Comparison of ENCODE assay signal across 31 cellular contexts in genomic region chr3:139803294-139803693, GRCh38.
DNase-seq lines count a peak whose midpoint lies in the region; ATAC-seq and TF ChIP-seq lines count a peak whose summit lies in the region.
"Had no signal": no experiment of that assay in that cellular context is flagged by ENCODE, and none has a peak within 500 bp of the region (broad histone marks: within the 10 kb centered on the region; RNA-seq: fewer than 3 reads in every experiment).

No MANE protein-coding gene starts in this region.

- no peaks in the 10 kb centered on the region for H4K20me1 ChIP-seq in IMR-90 (ENCODE audit: insufficient read depth, low read length)
- H4K20me1 ChIP-seq: BLaER1; BLaER1 treated with 17β-estradiol and CSF1 and Interleukin-3, amounts not matched to agents 10 nM and 100 nM had no signal

- H3K4me1 ChIP-seq in IMR-90 (ENCODE audit: control insufficient read depth, insufficient read depth, low read length), result no peaks in the 10 kb centered on the region
- no peaks in the 10 kb centered on the region for H3K4me1 ChIP-seq in esophagus muscularis mucosa
- no peaks in the 10 kb centered on the region for H3K4me1 ChIP-seq in gastroesophageal sphincter
- H3K4me1 ChIP-seq: A549; BE2C; BLaER1; BLaER1 treated with 17β-estradiol and CSF1 and Interleukin-3, amounts not matched to agents 10 nM and 100 nM; Caco-2 had no signal

- H3K23ac ChIP-seq in IMR-90 (ENCODE audit: low read depth, low read length), result no peak overlapping the region

- no peak for ATAC-seq in IMR-90 (ENCODE audit: low read depth)
- ATAC-seq in gastroesophageal sphincter, result no peak
- ATAC-seq in stimulated activated naive CD8-positive, alpha-beta T cell treated with anti-CD3 and anti-CD28 coated beads, Interleukin-15, amount 100 ng/mL, for 72 hours, result no peak
- ATAC-seq: A549; CD8-positive, alpha-beta T cell had no signal

- no peak overlapping the region for H2BK15ac ChIP-seq in IMR-90 (ENCODE audit: low read depth, low read length)

- no peaks in the 10 kb centered on the region for H3K9me1 ChIP-seq in IMR-90 (ENCODE audit: insufficient read depth, low read length)

- H3K4ac ChIP-seq in IMR-90 (ENCODE audit: low read depth, low read length), result no peak overlapping the region

- no peak overlapping the region for H2BK20ac ChIP-seq in IMR-90 (ENCODE audit: low read depth, low read length)

- H3K27me3 Mint-ChIP-seq in stimulated activated naive CD8-positive, alpha-beta T cell treated with anti-CD3 and anti-CD28 coated beads, Interleukin-15, amount 100 ng/mL, for 72 hours, result no peaks in the 10 kb centered on the region
- H3K27me3 Mint-ChIP-seq: B cell; CD4-positive, alpha-beta memory T cell; CD4-positive, alpha-beta T cell; CD4-positive, CD25-positive, alpha-beta regulatory T cell had no signal

- H2BK120ac ChIP-seq in IMR-90 (ENCODE audit: low read depth, low read length), result no peak overlapping the region

- TF ChIP-seq POLR2A in IMR-90 (IDR thresholded peaks at IDR 0.05; ENCODE audit: low read depth, low read length) (no peak), esophagus muscularis mucosa (IDR thresholded peaks at IDR 0.05; ENCODE audit: low read depth) (no peak), gastroesophageal sphincter (IDR thresholded peaks at IDR 0.05) (no peak)

- H3K4me3 ChIP-seq in IMR-90 (ENCODE audit: insufficient read depth, low read depth, low read length) (no peak overlapping the region), esophagus muscularis mucosa (no peak overlapping the region), gastroesophageal sphincter (no peak overlapping the region)
- H3K4me3 ChIP-seq: A549; BLaER1; BLaER1 treated with 17β-estradiol and CSF1 and Interleukin-3, amounts not matched to agents 10 nM and 100 nM had no signal

- no peak overlapping the region for H2AK5ac ChIP-seq in IMR-90 (ENCODE audit: low read depth, low read length)

- TF ChIP-seq CTCF in IMR-90 (conservative IDR thresholded peaks at IDR 0.05; ENCODE audit: low read depth, low read length) (no peak), esophagus muscularis mucosa (IDR thresholded peaks at IDR 0.05) (no peak), gastroesophageal sphincter (IDR thresholded peaks at IDR 0.05) (no peak)

- H2AFZ ChIP-seq in IMR-90 (replicated peaks; ENCODE audit: low read length, poor library complexity), result no peak overlapping the region

- H3K4me3 Mint-ChIP-seq in stimulated activated naive CD8-positive, alpha-beta T cell treated with anti-CD3 and anti-CD28 coated beads, Interleukin-15, amount 100 ng/mL, for 72 hours, result no peak overlapping the region
- H3K4me3 Mint-ChIP-seq: B cell; CD14-positive monocyte; CD4-positive, alpha-beta memory T cell; CD4-positive, alpha-beta T cell; CD8-positive, alpha-beta memory T cell; CD8-positive, alpha-beta T cell had no signal

- no peak overlapping the region for H3K14ac ChIP-seq in IMR-90 (replicated peaks; ENCODE audit: low read depth, low read length)

- H3K56ac ChIP-seq in IMR-90 (ENCODE audit: extremely low read depth, insufficient read depth, low read length), result no peak overlapping the region

- WGBS in IMR-90 (ENCODE audit: extremely low coverage in 2 of 2, insufficient read length in 1 of 2), 2 experiments, result no CpG with 5 or more reads among the region's 3 CpGs
- WGBS in esophagus muscularis mucosa, result 69% methylated on average over 3 of the region's 3 CpGs
- WGBS in gastroesophageal sphincter (ENCODE audit: low coverage in 1 of 2), 2 donors, result 74 to 80% methylated on average over 2 of the region's 3 CpGs

- no peak overlapping the region for H4K5ac ChIP-seq in IMR-90 (ENCODE audit: low read depth, low read length)

- no peak overlapping the region for H3K27ac ChIP-seq in IMR-90 (ENCODE audit: insufficient read depth, low read length)
- no peak overlapping the region for H3K27ac ChIP-seq in esophagus muscularis mucosa (replicated peaks in 1 of 4)
- no peak overlapping the region for H3K27ac ChIP-seq in gastroesophageal sphincter
- H3K27ac ChIP-seq: 22Rv1; A549; BLaER1; BLaER1 treated with 17β-estradiol and CSF1 and Interleukin-3, amounts not matched to agents 10 nM and 100 nM; C4-2B had no signal

- TF ChIP-seq RAD21 in IMR-90 (IDR thresholded peaks at IDR 0.05; ENCODE audit: low read length), result no peak

- no peak overlapping the region for H4K8ac ChIP-seq in IMR-90 (ENCODE audit: low read depth in 2 of 2, low read length in 2 of 2)

- H3K9ac ChIP-seq in IMR-90 (ENCODE audit: low read depth, low read length), result no peak overlapping the region
- H3K9ac ChIP-seq: BLaER1; BLaER1 treated with 17β-estradiol and CSF1 and Interleukin-3, amounts not matched to agents 10 nM and 100 nM had no signal

- CTCF ChIA-PET in IMR-90 (lab: Yijun Ruan, JAX), result no interaction called here

- in situ Hi-C loops in IMR-90 (cut with MboI; ENCODE audit: low sequenced_read_pairs), result no loop called here

- no peaks in the 10 kb centered on the region for H3K36me3 ChIP-seq in IMR-90 (ENCODE audit: control insufficient read depth, insufficient read depth, low read length)
- H3K36me3 ChIP-seq in esophagus muscularis mucosa, result no peaks in the 10 kb centered on the region
- no peaks in the 10 kb centered on the region for H3K36me3 ChIP-seq in gastroesophageal sphincter
- H3K36me3 ChIP-seq: BE2C; BLaER1; BLaER1 treated with 17β-estradiol and CSF1 and Interleukin-3, amounts not matched to agents 10 nM and 100 nM had no signal

- TF ChIP-seq EP300 in esophagus muscularis mucosa (IDR thresholded peaks at IDR 0.05), result no peak
- TF ChIP-seq EP300 in gastroesophageal sphincter (IDR thresholded peaks at IDR 0.05), result no peak

- H3K4me2 ChIP-seq in IMR-90 (ENCODE audit: low read depth, low read length), result no peak overlapping the region
- H3K4me2 ChIP-seq: A549; BLaER1; BLaER1 treated with 17β-estradiol and CSF1 and Interleukin-3, amounts not matched to agents 10 nM and 100 nM had no signal

- H3K18ac ChIP-seq in IMR-90 (ENCODE audit: low read depth, low read length), result no peak overlapping the region

- no peak overlapping the region for H3K27ac Mint-ChIP-seq in stimulated activated naive CD8-positive, alpha-beta T cell treated with anti-CD3 and anti-CD28 coated beads, Interleukin-15, amount 100 ng/mL, for 72 hours
- H3K27ac Mint-ChIP-seq: B cell; CD14-positive monocyte; CD4-positive, alpha-beta memory T cell; CD4-positive, alpha-beta T cell; CD4-positive, CD25-positive, alpha-beta regulatory T cell; CD8-positive, alpha-beta memory T cell; CD8-positive, alpha-beta T cell had no signal

- POLR2A ChIA-PET in IMR-90 (lab: Charles Lee; ENCODE audit: unreplicated experiment), result no interaction called here

- peak overlapping the region; percentile 45 for H2AK9ac ChIP-seq in IMR-90 (replicated peaks; ENCODE audit: low read depth, low read length, poor library complexity)

- DNase-seq in IMR-90, result no peak
- peak; percentile 83 for DNase-seq in esophagus muscularis mucosa (ENCODE audit: extremely low spot score)
- no peak for DNase-seq in stimulated activated naive CD8-positive, alpha-beta T cell treated with anti-CD3 and anti-CD28 coated beads, Interleukin-15, amount 100 ng/mL, for 72 hours
- DNase-seq: 8988T; ACHN; AML-193; BE2C; C1 segment of cervical spinal cord; Caco-2; Calu3; CD4-positive, alpha-beta memory T cell; CD4-positive, alpha-beta T cell; CD4-positive, CD25-positive, alpha-beta regulatory T cell; CD8-positive, alpha-beta memory T cell; CD8-positive, alpha-beta T cell; COR-L47; DMS 273 treated with DMSO at 0.1 percent for 48 hours; DMS153; DMS53; DMS79; DMS79 treated with DMSO at 0.1 percent for 48 hours; DND-41; EL had no signal

- no TSS peak for BruUV-seq in IMR-90 (replicated peaks; lab: Mats Ljungman, UMichigan)

- H2BK5ac ChIP-seq in IMR-90 (ENCODE audit: low read depth, low read length, poor library complexity, severe bottlenecking), result no peak overlapping the region

- dilution Hi-C loops in IMR-90 (cut with HindIII; ENCODE audit: low sequenced_read_pairs, unreplicated experiment), result no loop called here

- H4K91ac ChIP-seq in IMR-90 (ENCODE audit: insufficient read depth, low read depth, low read length), result no peak overlapping the region

- no peaks in the 10 kb centered on the region for H3K9me3 Mint-ChIP-seq in stimulated activated naive CD8-positive, alpha-beta T cell treated with anti-CD3 and anti-CD28 coated beads, Interleukin-15, amount 100 ng/mL, for 72 hours
- H3K9me3 Mint-ChIP-seq: CD4-positive, alpha-beta T cell; CD8-positive, alpha-beta T cell had no signal

- H3K9me3 ChIP-seq in IMR-90 (ENCODE audit: control insufficient read depth, insufficient read depth, low read length) (no peaks in the 10 kb centered on the region), esophagus muscularis mucosa (no peaks in the 10 kb centered on the region), gastroesophageal sphincter (no peaks in the 10 kb centered on the region)
- H3K9me3 ChIP-seq: A549; BE2C; BLaER1; BLaER1 treated with 17β-estradiol and CSF1 and Interleukin-3, amounts not matched to agents 10 nM and 100 nM; Caco-2 had no signal

- H3K79me1 ChIP-seq in IMR-90 (ENCODE audit: low read depth in 1 of 2, low read length in 2 of 2), result no peaks in the 10 kb centered on the region

- intact Hi-C loops in IMR-90 (cut with micrococcal nuclease), result no loop called here
- intact Hi-C loops in esophagus muscularis mucosa (cut with DNase I), result no loop called here

- no peaks in the 10 kb centered on the region for H3K4me1 Mint-ChIP-seq in stimulated activated naive CD8-positive, alpha-beta T cell treated with anti-CD3 and anti-CD28 coated beads, Interleukin-15, amount 100 ng/mL, for 72 hours
- H3K4me1 Mint-ChIP-seq: B cell; CD14-positive monocyte; CD4-positive, alpha-beta memory T cell; CD4-positive, CD25-positive, alpha-beta regulatory T cell; CD8-positive, alpha-beta memory T cell had no signal

- H3K27me3 ChIP-seq in IMR-90 (ENCODE audit: control insufficient read depth, insufficient read depth, low read length), result no peaks in the 10 kb centered on the region
- no peaks in the 10 kb centered on the region for H3K27me3 ChIP-seq in esophagus muscularis mucosa
- H3K27me3 ChIP-seq in gastroesophageal sphincter, result no peaks in the 10 kb centered on the region
- H3K27me3 ChIP-seq: BE2C; BLaER1; BLaER1 treated with 17β-estradiol and CSF1 and Interleukin-3, amounts not matched to agents 10 nM and 100 nM had no signal

TF ChIP-seq in IMR-90, 13 proteins besides CTCF, POLR2A, EP300 and RAD21 (continues in another document):
- TF ChIP-seq CEBPB (IDR thresholded peaks at IDR 0.05; ENCODE audit: low read depth, low read length) (no peak), USF2 (IDR thresholded peaks at IDR 0.05; ENCODE audit: low read depth, low read length) (no peak), MAFK (IDR thresholded peaks at IDR 0.05; ENCODE audit: low read depth, low read length) (no peak), MXI1 (IDR thresholded peaks at IDR 0.05; ENCODE audit: borderline replicate concordance, low read depth, low read length) (no peak), BHLHE40 (IDR thresholded peaks at IDR 0.05; ENCODE audit: low read depth, low read length) (no peak), RFX5 (IDR thresholded peaks at IDR 0.05; ENCODE audit: low read depth, low read length) (no peak)
